ENCODE assay signal across 10 cellular contexts in the genomic region with DNA sequence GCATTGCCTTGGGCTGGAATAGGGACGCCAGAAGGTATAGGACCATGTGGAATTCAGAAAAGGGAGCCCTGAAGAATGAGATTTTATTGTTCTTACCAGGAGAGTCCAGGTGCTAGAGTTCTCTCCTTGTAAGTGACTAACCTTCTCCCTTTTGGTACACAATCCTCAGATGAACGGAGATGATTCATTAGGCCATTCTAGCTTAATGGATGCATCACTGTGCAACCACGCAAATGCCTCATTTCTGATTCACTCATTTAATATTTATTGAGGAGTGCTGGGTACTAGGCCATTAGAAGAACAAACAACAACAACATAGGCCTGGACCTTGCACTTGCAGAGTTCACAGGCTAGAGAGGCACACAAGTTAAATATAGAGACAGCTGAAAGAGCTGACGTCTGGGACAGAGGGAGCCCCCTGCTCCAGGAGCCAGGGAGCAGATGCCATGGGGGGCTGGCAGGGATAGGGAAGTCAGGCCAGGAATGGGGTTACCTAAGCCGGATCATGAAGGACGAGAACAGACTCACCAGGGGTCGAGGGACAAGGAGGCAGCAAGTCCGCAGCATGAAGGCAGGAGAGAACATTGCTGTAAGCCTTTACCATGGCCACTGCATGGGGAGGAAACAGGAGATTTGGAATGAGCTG.
DNase-seq lines count a peak whose midpoint lies in the region; ATAC-seq lines count a peak whose summit lies in the region.
"Had no signal": no experiment of that assay in that cellular context is flagged by ENCODE, and none has a peak within 500 bp of the region (broad histone marks: within the 10 kb centered on the region; RNA-seq: fewer than 3 reads in every experiment).

No MANE protein-coding gene starts in this region.

- H3K27ac ChIP-seq in SJCRH30, result peak overlapping the region; percentile 4; the same call in 1 of the 2 replicates

- ATAC-seq in GM18907 (IDR thresholded peaks at IDR 0.05; ENCODE audit: unreplicated experiment), result no peak
- ATAC-seq in GM18861 (IDR thresholded peaks at IDR 0.05; ENCODE audit: unreplicated experiment), result no peak

- no peaks in the 10 kb centered on the region for H3K27me3 ChIP-seq in SJCRH30

- DNase-seq in GM03348 (ENCODE audit: low spot score) (peak; percentile 76), SJCRH30 (no peak), fibroblast of the conjunctiva (ENCODE audit: low read depth) (peak; percentile 54), pulmonary artery endothelial cell (ENCODE audit: low read depth, low spot score) (peak; percentile 83), SK-N-DZ (ENCODE audit: low spot score) (no peak), NCI-H2196 (lab: John Stamatoyannopoulos, UW; ENCODE audit: unreplicated experiment) (no peak)
- DNase-seq: activated CD4-positive, alpha-beta T cell treated with anti-CD3 and anti-CD28 coated beads, Interleukin-2, amount 50 U/mL, for 48 hours; NCI-H774 had no signal

- H3K4me1 ChIP-seq in SJCRH30, result no peaks in the 10 kb centered on the region

- H3K36me3 ChIP-seq in SJCRH30, result peaks cover 4% of the 10 kb centered on the region; the same call in 1 of the 2 replicates

- no peak overlapping the region for H3K4me3 ChIP-seq in SJCRH30

- no peaks in the 10 kb centered on the region for H3K9me3 ChIP-seq in SJCRH30 (replicated peaks)

Comparison
In these comparisons a context has a peak if more than half of its experiments do, and no peak if none do; other contexts are left out.
1. DNase-seq: peak in GM03348 (single experiment), fibroblast of the conjunctiva (single experiment) and pulmonary artery endothelial cell (single experiment); none in SJCRH30 (0 of 2), SK-N-DZ (single experiment) and NCI-H2196 (single experiment).